Comparison of ENCODE assay signal across 1 cellular context in genomic region chr1:230156068-230156467, GRCh38.
TF ChIP-seq lines count a peak whose summit lies in the region.

No MANE protein-coding gene starts in this region.

TF ChIP-seq in K562, 482 proteins besides CTCF, POLR2A, EP300 and RAD21 (continued from another document and continues in another):
- TF ChIP-seq ZBTB40 (IDR thresholded peaks at IDR 0.05), result peak; percentile 42; the same call in 1 of the 2 replicates
- TF ChIP-seq ZBTB40 (CRISPR knock-in tag; IDR thresholded peaks at IDR 0.05), result no peak
- no peak; the same call in 1 of the 2 replicates for TF ChIP-seq PKNOX1 (IDR thresholded peaks at IDR 0.05)
- no peak for TF ChIP-seq FIP1L1 (IDR thresholded peaks at IDR 0.05; ENCODE audit: low read depth, low read length, poor library complexity, severe bottlenecking)
- peak; percentile 65; the same call in 1 of the 2 replicates for TF ChIP-seq NR2C1 (IDR thresholded peaks at IDR 0.05)
- peak; percentile 64 for TF ChIP-seq NR2C1 (tag; IDR thresholded peaks at IDR 0.05)
- peak in 1 of 2 experiments; percentile 71; a peak in 2 of 4 replicates for TF ChIP-seq HDAC1 (IDR thresholded peaks at IDR 0.05)
- TF ChIP-seq LARP7 (IDR thresholded peaks at IDR 0.05), result peak; percentile 89
- TF ChIP-seq PRDM10 (IDR thresholded peaks at IDR 0.05; ENCODE audit: partially characterized antibody), result peak; percentile 53
- peak; percentile 89 for TF ChIP-seq C11orf30 (IDR thresholded peaks at IDR 0.05; ENCODE audit: low read depth)
- TF ChIP-seq CXXC5 (CRISPR knock-in tag; IDR thresholded peaks at IDR 0.05), result peak; percentile 30; the same call in 1 of the 2 replicates
- no peak for TF ChIP-seq KDM5B (IDR thresholded peaks at IDR 0.05; ENCODE audit: insufficient replicate concordance, low read depth, low read length)
- TF ChIP-seq KHSRP (IDR thresholded peaks at IDR 0.05), result no peak
- no peak for TF ChIP-seq MCM3 (IDR thresholded peaks at IDR 0.05)
- peak; percentile 84 for TF ChIP-seq NBN (IDR thresholded peaks at IDR 0.05; ENCODE audit: low read depth)
- peak; percentile 78 for TF ChIP-seq ESRRA (IDR thresholded peaks at IDR 0.05; ENCODE audit: borderline replicate concordance, low read depth)
- TF ChIP-seq CBX3 (IDR thresholded peaks at IDR 0.05; ENCODE audit: borderline replicate concordance in 1 of 2, low read length in 2 of 2), result no peak
- TF ChIP-seq TOE1 (IDR thresholded peaks at IDR 0.05; ENCODE audit: borderline replicate concordance), result peak; percentile 44; the same call in 1 of the 2 replicates
- TF ChIP-seq TOE1 (CRISPR knock-in tag; IDR thresholded peaks at IDR 0.05; ENCODE audit: borderline replicate concordance, low read depth), result no peak
- TF ChIP-seq SRSF1 (IDR thresholded peaks at IDR 0.05; ENCODE audit: low read depth, low read length), result no peak
- TF ChIP-seq SMAD1 (IDR thresholded peaks at IDR 0.05; ENCODE audit: low read depth, low read length, partially characterized antibody), result no peak
- TF ChIP-seq IFI16 (CRISPR knock-in tag; IDR thresholded peaks at IDR 0.05), result no peak
- no peak for TF ChIP-seq USF1 (CRISPR knock-in tag; IDR thresholded peaks at IDR 0.05)
- TF ChIP-seq ZSCAN32 (CRISPR knock-in tag; IDR thresholded peaks at IDR 0.05), result no peak
- TF ChIP-seq JUN (IDR thresholded peaks at IDR 0.05; ENCODE audit: borderline replicate concordance, low read depth, low read length), result no peak
- TF ChIP-seq JUN (CRISPR knock-in tag; IDR thresholded peaks at IDR 0.05; ENCODE audit: borderline replicate concordance), result no peak
- peak; percentile 44; the same call in 1 of the 2 replicates for TF ChIP-seq PHB2 (IDR thresholded peaks at IDR 0.05; ENCODE audit: low read depth)
- TF ChIP-seq ZC3H8 (IDR thresholded peaks at IDR 0.05), result no peak
- TF ChIP-seq SMARCA5 (IDR thresholded peaks at IDR 0.05), result peak; percentile 35; the same call in 1 of the 2 replicates
- no peak for TF ChIP-seq RBM17 (IDR thresholded peaks at IDR 0.05; ENCODE audit: borderline replicate concordance, low read depth, low read length)
- no peak for TF ChIP-seq ID3 (CRISPR knock-in tag; IDR thresholded peaks at IDR 0.05)
- peak; percentile 69; the same call in 1 of the 2 replicates for TF ChIP-seq ID3 (tag; IDR thresholded peaks at IDR 0.05)
- TF ChIP-seq GTF3C2 (IDR thresholded peaks at IDR 0.05; ENCODE audit: borderline replicate concordance, extremely low read depth, insufficient read length), result no peak
- TF ChIP-seq SNAPC5 (CRISPR knock-in tag; IDR thresholded peaks at IDR 0.05), result no peak
- TF ChIP-seq ZMIZ1 (IDR thresholded peaks at IDR 0.05; ENCODE audit: low read depth in 2 of 2, low read length in 2 of 2), result no peak
- TF ChIP-seq DNMT1 (IDR thresholded peaks at IDR 0.05), result no peak
- TF ChIP-seq NCOA4 (IDR thresholded peaks at IDR 0.05; ENCODE audit: partially characterized antibody), result no peak
- peak; percentile 58 for TF ChIP-seq PHF20 (IDR thresholded peaks at IDR 0.05; ENCODE audit: partially characterized antibody)
- TF ChIP-seq CBX2 (IDR thresholded peaks at IDR 0.05; ENCODE audit: insufficient read depth, low read length, poor library complexity, severe bottlenecking), result no peak
